In genomic region chr16:8716052-8716451, GRCh38 we compare ENCODE assay signal across 15 cellular contexts. TPM values are rescaled to one million over a fixed set of nuclear protein-coding genes. Genes with fewer than 3 reads are reported as not detected.
DNase-seq lines count a peak whose midpoint lies in the region; ATAC-seq and TF ChIP-seq lines count a peak whose summit lies in the region.
"Had no signal": no experiment of that assay in that cellular context is flagged by ENCODE, and none has a peak within 500 bp of the region (broad histone marks: within the 10 kb centered on the region; RNA-seq: fewer than 3 reads in every experiment).

No MANE protein-coding gene starts in this region.

- H3K27me3 ChIP-seq in breast epithelium (no peaks in the 10 kb centered on the region), neural cell (ENCODE audit: insufficient read depth, low read depth, low read length) (no peaks in the 10 kb centered on the region)
- H3K27me3 ChIP-seq: BLaER1 treated with 17β-estradiol and CSF1 and Interleukin-3, amounts not matched to agents 10 nM and 100 nM had no signal

- H2AFZ ChIP-seq in neural cell (ENCODE audit: low read depth, low read length) = no peak overlapping the region
- H2AFZ ChIP-seq: GM23248 had no signal

- H3K27ac Mint-ChIP-seq in MCF 10A (ENCODE audit: low read depth, unreplicated experiment) (peak overlapping the region; percentile 31), brain (peak overlapping the region in 3 of 5 experiments; percentile 6 to 90 (median 66))
- H3K27ac Mint-ChIP-seq: CD4-positive, CD25-positive, alpha-beta regulatory T cell had no signal

- H3K4me3 ChIP-seq in breast epithelium = no peak overlapping the region
- peak overlapping the region; percentile 42 for H3K4me3 ChIP-seq in neural cell (ENCODE audit: low read length)
- H3K4me3 ChIP-seq: BLaER1 treated with 17β-estradiol and CSF1 and Interleukin-3, amounts not matched to agents 10 nM and 100 nM; GM23248 had no signal

- POLR2A ChIA-PET in MCF 10A (lab: Yijun Ruan, JAX) = interaction anchor here (0.5 kb wide), 1 partner anchor 21 kb away, joined by 4 read pairs; no protein-coding TSS in a partner anchor

- no peak for DNase-seq in MCF 10A (ENCODE audit: unreplicated experiment)
- DNase-seq in breast epithelium (ENCODE audit: low spot score in 2 of 2) = no peak
- no peak for DNase-seq in GM10266 (ENCODE audit: extremely low spot score)
- no peak for DNase-seq in Ammon's horn (ENCODE audit: low spot score)
- DNase-seq: AML-193; CD4-positive, CD25-positive, alpha-beta regulatory T cell; GF-D8; GM23248; H7 had no signal

- H3K9me3 Mint-ChIP-seq in MCF 10A (ENCODE audit: unreplicated experiment) = no peaks in the 10 kb centered on the region
- H3K9me3 Mint-ChIP-seq in brain = peaks cover 0 to 28% (median 11%) of the 10 kb centered on the region in 5 experiments

- no peak overlapping the region for H3K4me3 Mint-ChIP-seq in MCF 10A (ENCODE audit: unreplicated experiment)
- H3K4me3 Mint-ChIP-seq in brain = peak overlapping the region in 1 of 5 experiments; percentile 46
- H3K4me3 Mint-ChIP-seq: CD4-positive, CD25-positive, alpha-beta regulatory T cell had no signal

- H3K9ac ChIP-seq in neural cell (ENCODE audit: low read length) = no peak overlapping the region
- H3K9ac ChIP-seq: BLaER1 treated with 17β-estradiol and CSF1 and Interleukin-3, amounts not matched to agents 10 nM and 100 nM; GM23248 had no signal

- H3K27ac ChIP-seq in breast epithelium = no peak overlapping the region
- H3K27ac ChIP-seq in neural cell (ENCODE audit: low read length) = no peak overlapping the region
- H3K27ac ChIP-seq: 22Rv1; BLaER1 treated with 17β-estradiol and CSF1 and Interleukin-3, amounts not matched to agents 10 nM and 100 nM; GM23248 had no signal

- H3K9me2 ChIP-seq in neural cell (ENCODE audit: insufficient read depth, low read length) = no peaks in the 10 kb centered on the region

- peaks cover 60% of the 10 kb centered on the region for H3K79me2 ChIP-seq in neural cell (replicated peaks; ENCODE audit: insufficient read depth, low read length)

- no peak for ATAC-seq in HG03108 (IDR thresholded peaks at IDR 0.05; ENCODE audit: unreplicated experiment)

- no peaks in the 10 kb centered on the region for H3K4me1 ChIP-seq in breast epithelium

- BruUV-seq in MCF 10A (replicated peaks; lab: Mats Ljungman, UMichigan) = no TSS peak

- H3K36me3 Mint-ChIP-seq in MCF 10A (ENCODE audit: insufficient read depth, unreplicated experiment) (no peaks in the 10 kb centered on the region), brain (peaks cover 32% of the 10 kb centered on the region)

- no peak for TF ChIP-seq POLR2A in breast epithelium (IDR thresholded peaks at IDR 0.05)

- H4K20me1 ChIP-seq in neural cell (ENCODE audit: insufficient read depth) = no peaks in the 10 kb centered on the region

- H3K4me1 Mint-ChIP-seq in MCF 10A (ENCODE audit: insufficient read depth, unreplicated experiment) = peaks cover 6% of the 10 kb centered on the region
- H3K4me1 Mint-ChIP-seq in brain = peaks cover 59% of the 10 kb centered on the region

- CTCF ChIA-PET in MCF 10A (lab: Yijun Ruan, JAX) = no interaction called here

- intact Hi-C loops in MCF 10A (cut with micrococcal nuclease) = no loop called here
- intact Hi-C loops in breast epithelium (cut with DNase I; ENCODE audit: low total_unique reads) = no loop called here

- no peaks in the 10 kb centered on the region for H3K27me3 Mint-ChIP-seq in MCF 10A (ENCODE audit: insufficient read depth, unreplicated experiment)
- H3K27me3 Mint-ChIP-seq in brain = peaks cover 3% of the 10 kb centered on the region
- H3K27me3 Mint-ChIP-seq: CD4-positive, CD25-positive, alpha-beta regulatory T cell had no signal

- no peaks in the 10 kb centered on the region for H3K36me3 ChIP-seq in breast epithelium
- no peaks in the 10 kb centered on the region for H3K36me3 ChIP-seq in neural cell (ENCODE audit: insufficient read depth, low read length)

- no peaks in the 10 kb centered on the region for H3K9me3 ChIP-seq in breast epithelium
- no peaks in the 10 kb centered on the region for H3K9me3 ChIP-seq in neural cell (ENCODE audit: low read length)

- TF ChIP-seq EP300 in neural cell (conservative IDR thresholded peaks at IDR 0.05; ENCODE audit: poor library complexity, severe bottlenecking) = no peak

- no peak overlapping the region for H3K4me2 ChIP-seq in neural cell (ENCODE audit: low read length)
- H3K4me2 ChIP-seq: BLaER1 treated with 17β-estradiol and CSF1 and Interleukin-3, amounts not matched to agents 10 nM and 100 nM had no signal

- no peak for TF ChIP-seq RAD21 in neural cell (conservative IDR thresholded peaks at IDR 0.05)

- peaks cover 4% of the 10 kb centered on the region for H3F3A ChIP-seq in neural cell (ENCODE audit: insufficient read depth, low read length, poor library complexity, severe bottlenecking)

- TF ChIP-seq CTCF in MCF 10A (IDR thresholded peaks at IDR 0.05; ENCODE audit: unreplicated experiment) (no peak), breast epithelium (IDR thresholded peaks at IDR 0.05) (no peak), brain (conservative IDR thresholded peaks at IDR 0.05) (no peak), neural cell (IDR thresholded peaks at IDR 0.05; ENCODE audit: poor library complexity, severe bottlenecking) (no peak), GM10266 (IDR thresholded peaks at IDR 0.05; ENCODE audit: control insufficient read depth, insufficient read depth, low read depth, missing control alignments) (no peak)

TF ChIP-seq in neural cell, 6 proteins besides CTCF, POLR2A, EP300 and RAD21:
- no peak for TF ChIP-seq TAF1 (IDR thresholded peaks at IDR 0.05; ENCODE audit: low read depth)
- TF ChIP-seq EZH2 (IDR thresholded peaks at IDR 0.05; ENCODE audit: borderline replicate concordance, insufficient read depth, low read length, poor library complexity, severe bottlenecking) = no peak
- TF ChIP-seq POLR2AphosphoS5 (IDR thresholded peaks at IDR 0.05) = no peak
- no peak for TF ChIP-seq REST (IDR thresholded peaks at IDR 0.05; ENCODE audit: borderline replicate concordance)
- TF ChIP-seq MXI1 (conservative IDR thresholded peaks at IDR 0.05; ENCODE audit: poor library complexity, severe bottlenecking) = no peak
- no peak for TF ChIP-seq SMC3 (conservative IDR thresholded peaks at IDR 0.05; ENCODE audit: poor library complexity)

RNA-seq across cellular contexts. Expression of gene ABAT, which starts 41.6 kb away (rescaled TPM):
- total RNA-seq in MCF 10A (2022) = 2.4 and 3.0 TPM in 2 replicates
- 10 to 100 TPM in 1 of 3 donors, 1 to 10 TPM in 2; 7.5 to 12.6 (median 9.8) TPM for total RNA-seq in breast epithelium
- 76.9 TPM for polyA plus RNA-seq in brain (ENCODE audit: insufficient read depth, low read depth, low replicate concordance)
- polyA plus RNA-seq in neural cell = 125 and 132 TPM in 2 replicates
- polyA minus RNA-seq in neural cell = 187 and 206 TPM in 2 replicates
- total RNA-seq: HT1080 had no signal
